Comparison of ENCODE assay signal across 23 cellular contexts in genomic region chr4:184434021-184434420, GRCh38.
"Had no signal": no experiment of that assay in that cellular context is flagged by ENCODE, and none has a peak within 500 bp of the region (broad histone marks: within the 10 kb centered on the region; RNA-seq: fewer than 3 reads in every experiment).

No MANE protein-coding gene starts in this region.

- H3K4me3 ChIP-seq: colonic mucosa, esophagus muscularis mucosa, lower lobe of right lung, pancreas, smooth muscle cell, thoracic aorta, tibial nerve, upper lobe of left lung had no signal

- H3K27ac ChIP-seq: colonic mucosa, esophagus muscularis mucosa, foreskin keratinocyte, lower lobe of right lung, pancreas, thoracic aorta, tibial nerve had no signal

- H3K4me3 Mint-ChIP-seq: central memory CD8-positive, alpha-beta T cell; dendritic cell treated with granulocyte-macrophage colony-stimulating factor and Interleukin-4, amounts not matched to agents 40 ng/mL and 50 ng/mL, for 4 days; immature natural killer cell; nephron progenitor cell had no signal

- ATAC-seq: foreskin keratinocyte, left ventricle myocardium superior, lower lobe of right lung, sciatic nerve had no signal

- H3K4me1 ChIP-seq: colonic mucosa, foreskin keratinocyte had no signal

- H3K36me3 ChIP-seq: colonic mucosa, lower lobe of right lung, pancreas, thoracic aorta had no signal

- H3K9me3 Mint-ChIP-seq: central memory CD8-positive, alpha-beta T cell; dendritic cell treated with granulocyte-macrophage colony-stimulating factor and Interleukin-4, amounts not matched to agents 40 ng/mL and 50 ng/mL, for 4 days; immature natural killer cell; nephron progenitor cell had no signal

- H3K27me3 Mint-ChIP-seq: central memory CD8-positive, alpha-beta T cell; dendritic cell treated with granulocyte-macrophage colony-stimulating factor and Interleukin-4, amounts not matched to agents 40 ng/mL and 50 ng/mL, for 4 days had no signal

- H3K27me3 ChIP-seq: colonic mucosa, esophagus muscularis mucosa, foreskin keratinocyte, pancreas, tibial nerve, upper lobe of left lung had no signal

- DNase-seq: colonic mucosa; effector memory CD4-positive, alpha-beta T cell; foreskin keratinocyte; immature natural killer cell; islet precursor cell; left ventricle myocardium superior; lower lobe of right lung; nephron progenitor cell; pancreas; stimulated activated CD4-positive, alpha-beta T cell treated with anti-CD3 and anti-CD28 coated beads, Interleukin-12 subunit alpha, Interleukin-12 subunit beta, amount 100 ng/mL, for 4 hours; stimulated activated CD4-positive, alpha-beta T cell treated with anti-CD3 and anti-CD28 coated beads, Interleukin-1b, Interleukin-23, amount 100 ng/mL, for 48 hours; stimulated activated CD4-positive, alpha-beta T cell treated with anti-CD3 and anti-CD28 coated beads, Interleukin-4, amount 100 ng/mL, for 1 hour; stimulated activated CD8-positive, alpha-beta memory T cell treated with anti-CD3 and anti-CD28 coated beads, Interleukin-4, amount 100 ng/mL, for 48 hours; stimulated activated naive CD4-positive, alpha-beta T cell treated with Interleukin-2 at 50 U/mL for 16 hours; upper lobe of left lung had no signal

- FAIRE-seq: pancreas, urothelium cell line had no signal

- H3K9me3 ChIP-seq: colonic mucosa, esophagus muscularis mucosa, lower lobe of right lung, pancreas, thoracic aorta, tibial nerve, upper lobe of left lung had no signal
